In genomic region chr17:21252875-21253645, GRCh38 we compare ENCODE assay signal across 8 cellular contexts. TPM values are rescaled to one million over a fixed set of nuclear protein-coding genes. Genes with fewer than 3 reads are reported as not detected.
DNase-seq lines count a peak whose midpoint lies in the region; ATAC-seq and TF ChIP-seq lines count a peak whose summit lies in the region.

NATD1 (minus strand) TSS chr17:21253410; CDS start chr17:21253264, 146 bp downstream.

- no peaks in the 10 kb centered on the region for H3F3A ChIP-seq in DOHH2 (ENCODE audit: control insufficient read depth, insufficient read depth)

- TF ChIP-seq CTCF in DOHH2 (IDR thresholded peaks at IDR 0.05; ENCODE audit: low read depth, low read length, poor library complexity, severe bottlenecking) (no peak), heart right ventricle (IDR thresholded peaks at IDR 0.05) (no peak), transverse colon (IDR thresholded peaks at IDR 0.05) (no peak)

- H3K27me3 ChIP-seq in DOHH2 (ENCODE audit: control insufficient read depth, low read length) (peaks cover 39% of the 10 kb centered on the region), adipocyte (replicated peaks; ENCODE audit: control insufficient read depth, insufficient read depth, low read length) (no peaks in the 10 kb centered on the region), heart right ventricle (no peaks in the 10 kb centered on the region), transverse colon (no peaks in the 10 kb centered on the region)

- DNase-seq in M059J (ENCODE audit: low read depth): peak; percentile 76
- peak; percentile 83 for DNase-seq in SW480 (ENCODE audit: low spot score)
- peak; percentile 93 for DNase-seq in adipocyte (ENCODE audit: low read depth)
- peak; percentile 86 to 90 for DNase-seq in heart right ventricle
- peak; percentile 96 for DNase-seq in posterior vena cava (ENCODE audit: low spot score)
- peak; percentile 88 for DNase-seq in transverse colon

- H3K27ac ChIP-seq in DOHH2 (ENCODE audit: low read depth, low read length): no peak within 1 kb of the TSS
- H3K27ac ChIP-seq in heart right ventricle: peak within 1 kb of the TSS; percentile 68 to 88 (median 78)
- H3K27ac ChIP-seq in transverse colon: peak within 1 kb of the TSS; percentile 60 to 72 (median 64)

- peak within 1 kb of the TSS; percentile 91 for H3K9ac ChIP-seq in adipocyte (ENCODE audit: low read length)

- H3K4me1 ChIP-seq in DOHH2 (ENCODE audit: control insufficient read depth, low read length) (peaks cover 11% of the 10 kb centered on the region), adipocyte (ENCODE audit: control insufficient read depth, insufficient read depth, low read length) (peaks cover 31% of the 10 kb centered on the region), heart right ventricle (peaks cover 0 to 54% (median 36%) of the 10 kb centered on the region in 9 donors), transverse colon (peaks cover 4 to 22% (median 18%) of the 10 kb centered on the region in 4 donors)

- TF ChIP-seq EP300 in transverse colon (IDR thresholded peaks at IDR 0.05; ENCODE audit: low read depth): no peak

- no peaks in the 10 kb centered on the region for H3K36me3 ChIP-seq in DOHH2 (ENCODE audit: control insufficient read depth, low read length)
- no peaks in the 10 kb centered on the region for H3K36me3 ChIP-seq in adipocyte (ENCODE audit: control insufficient read depth, insufficient read depth, low read length, severe bottlenecking)
- no peaks in the 10 kb centered on the region for H3K36me3 ChIP-seq in heart right ventricle
- H3K36me3 ChIP-seq in transverse colon: no peaks in the 10 kb centered on the region

- peak; percentile 20 for TF ChIP-seq POLR2A in transverse colon (IDR thresholded peaks at IDR 0.05)

- H4K20me1 ChIP-seq in DOHH2 (ENCODE audit: control insufficient read depth, insufficient read depth, low read depth, low read length): no peaks in the 10 kb centered on the region

- peak within 1 kb of the TSS; percentile 95 for H3K4me2 ChIP-seq in DOHH2 (ENCODE audit: low read length)

- 1% methylated on average over 97 to 113 of the region's 113 CpGs for WGBS in heart right ventricle, 2 donors
- WGBS in transverse colon (ENCODE audit: low coverage in 1 of 2), 2 donors: 1% methylated on average over 17 to 46 of the region's 113 CpGs

- ATAC-seq in GM21825 (IDR thresholded peaks at IDR 0.05; ENCODE audit: unreplicated experiment): peak; percentile 55
- ATAC-seq in heart right ventricle: peak; percentile 64 to 90 (median 84)

- intact Hi-C loops in heart right ventricle (cut with DNase I) (loop anchor here in 2 of 10 donors (2.0 to 10.0 kb wide), 3 partner anchors 38 to 208 kb away; partner anchors contain the start of genes TMEM11 (in 2 of the 2) and USP22 (in 1 of the 2)), posterior vena cava (cut with DNase I) (loop anchor here in 1 of 2 donors (10.0 kb wide), 1 partner anchor 108 kb away; no protein-coding TSS in a partner anchor), transverse colon (cut with DNase I; ENCODE audit: low total_unique reads) (loop anchor here (2.0 kb wide), 2 partner anchors 28 to 40 kb away; no protein-coding TSS in a partner anchor)

- in situ Hi-C loops in transverse colon (cut with MboI; ENCODE audit: low pct_ligation_motif_present in 1 of 4, low pct_unique_long_range_greater_than_20kb in 1 of 4, low sequenced_read_pairs in 3 of 4): loop anchor here in 1 of 4 donors (10.0 to 25.0 kb wide), 2 partner anchors 62 to 259 kb away; no protein-coding TSS in a partner anchor

- no peaks in the 10 kb centered on the region for H3K9me3 ChIP-seq in DOHH2 (ENCODE audit: control insufficient read depth, insufficient read depth, low read length)
- no peaks in the 10 kb centered on the region for H3K9me3 ChIP-seq in adipocyte (ENCODE audit: control insufficient read depth, low read length)
- no peaks in the 10 kb centered on the region for H3K9me3 ChIP-seq in heart right ventricle
- no peaks in the 10 kb centered on the region for H3K9me3 ChIP-seq in transverse colon

- no peaks in the 10 kb centered on the region for H3K79me2 ChIP-seq in DOHH2 (ENCODE audit: control insufficient read depth, low read length)

- H3K4me3 ChIP-seq in DOHH2 (ENCODE audit: low read length) (peak within 1 kb of the TSS; percentile 76), adipocyte (ENCODE audit: low read length) (peak within 1 kb of the TSS; percentile 88), heart right ventricle (peak within 1 kb of the TSS; percentile 49 to 82 (median 64)), transverse colon (peak within 1 kb of the TSS; percentile 59 to 91 (median 70))

- no peaks in the 10 kb centered on the region for H3K9me2 ChIP-seq in DOHH2 (replicated peaks; ENCODE audit: control insufficient read depth, low read length)

RNA-seq across cellular contexts. Expression of gene NATD1, which starts in this region (rescaled TPM):
- 1.7 and 2.5 TPM in 2 replicates for total RNA-seq in M059J (2014; rRNA removed; shearing (Covaris generic))
- total RNA-seq in heart right ventricle (10 to 100 TPM; 11.9 to 23.1 (median 19.6) TPM), posterior vena cava (1 to 10 TPM; 7.8 to 8.8 TPM), transverse colon (1 to 10 TPM; 1.4 to 7.9 (median 5.0) TPM)
- 1 to 10 TPM; 3.1 to 4.0 TPM for polyA plus RNA-seq in heart right ventricle
